Comparison of ENCODE assay signal across 9 cellular contexts in the genomic region with DNA sequence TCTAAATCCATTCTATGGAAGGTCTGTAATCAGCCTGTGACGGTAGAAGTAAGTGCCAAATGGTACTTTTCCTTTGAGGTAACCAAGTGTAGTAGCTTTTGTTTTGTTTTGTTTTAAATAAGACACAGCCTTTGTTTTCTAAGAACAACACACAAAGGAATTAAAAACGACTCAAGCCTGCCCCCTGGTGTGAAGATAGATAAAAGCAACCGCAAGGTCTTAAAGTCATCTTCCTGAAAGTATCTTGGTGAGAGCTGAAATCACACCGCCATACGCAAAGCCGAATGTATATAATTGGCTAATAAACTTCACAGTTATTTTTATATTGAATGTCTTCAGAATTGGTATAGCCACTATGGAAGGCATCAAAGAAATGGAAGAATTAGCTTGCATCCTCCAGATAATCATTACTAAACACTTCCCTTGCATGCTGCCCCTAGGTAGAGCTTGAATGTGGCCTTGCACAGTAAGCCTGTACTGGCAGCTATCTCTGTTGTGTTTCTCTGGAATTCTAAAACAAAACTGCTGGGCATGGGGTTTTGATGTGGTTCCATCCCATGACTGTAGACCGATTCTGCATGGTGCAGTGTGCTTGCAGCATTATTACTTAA.
A peak's percentile ranks its signal among the peaks of the same experiment; 100 is the strongest.
DNase-seq lines count a peak whose midpoint lies in the region; ATAC-seq and TF ChIP-seq lines count a peak whose summit lies in the region.
"Had no signal": no experiment of that assay in that cellular context is flagged by ENCODE, and none has a peak within 500 bp of the region (broad histone marks: within the 10 kb centered on the region; RNA-seq: fewer than 3 reads in every experiment).

No MANE protein-coding gene starts in this region.

- ATAC-seq in GM18502 (IDR thresholded peaks at IDR 0.05; ENCODE audit: poor library complexity, unreplicated experiment) (peak; percentile 77), HG03521 (IDR thresholded peaks at IDR 0.05; ENCODE audit: unreplicated experiment) (peak; percentile 59), HG02938 (IDR thresholded peaks at IDR 0.05; ENCODE audit: unreplicated experiment) (no peak)
- ATAC-seq: T-cell had no signal

- DNase-seq in BE2C (peak; percentile 73), NCI-H748 treated with DMSO at 0.1 percent for 48 hours (lab: John Stamatoyannopoulos, UW) (peak; percentile 84), anterior cingulate cortex (lab: John Stamatoyannopoulos, UW) (peak in 40 of 58 donors; percentile 6 to 78 (median 38)), iris pigment epithelial cell (ENCODE audit: low read depth) (peak; percentile 67)
- peak in 2 of 3 experiments; percentile 9 to 34 for DNase-seq in stimulated activated CD4-positive, alpha-beta T cell treated with anti-CD3 and anti-CD28 coated beads, TNF-alpha, amount 100 ng/mL, for 24 hours (ENCODE audit: low read depth in 3 of 3)

- H3K4me1 ChIP-seq in BE2C = peaks cover 19% of the 10 kb centered on the region

- H3K4me3 ChIP-seq in BE2C (ENCODE audit: low read depth, low read length) = no peak overlapping the region

- H3K9me3 ChIP-seq in BE2C = no peaks in the 10 kb centered on the region

- no peaks in the 10 kb centered on the region for H3K36me3 ChIP-seq in BE2C

- peak; percentile 71 for TF ChIP-seq CTCF in BE2C (IDR thresholded peaks at IDR 0.05; ENCODE audit: low read depth, low read length)

- H3K27me3 ChIP-seq in BE2C = no peaks in the 10 kb centered on the region

Comparison
In these comparisons a context has a peak if more than half of its experiments do, and no peak if none do; other contexts are left out.
1. DNase-seq: peak in every context shown above with its lines; median percentile 84 in NCI-H748 treated with DMSO at 0.1 percent for 48 hours; 73 in BE2C; 67 in iris pigment epithelial cell; 38 in anterior cingulate cortex; 22 in stimulated activated CD4-positive, alpha-beta T cell treated with anti-CD3 and anti-CD28 coated beads, TNF-alpha, amount 100 ng/mL, for 24 hours.